In the genomic region with DNA sequence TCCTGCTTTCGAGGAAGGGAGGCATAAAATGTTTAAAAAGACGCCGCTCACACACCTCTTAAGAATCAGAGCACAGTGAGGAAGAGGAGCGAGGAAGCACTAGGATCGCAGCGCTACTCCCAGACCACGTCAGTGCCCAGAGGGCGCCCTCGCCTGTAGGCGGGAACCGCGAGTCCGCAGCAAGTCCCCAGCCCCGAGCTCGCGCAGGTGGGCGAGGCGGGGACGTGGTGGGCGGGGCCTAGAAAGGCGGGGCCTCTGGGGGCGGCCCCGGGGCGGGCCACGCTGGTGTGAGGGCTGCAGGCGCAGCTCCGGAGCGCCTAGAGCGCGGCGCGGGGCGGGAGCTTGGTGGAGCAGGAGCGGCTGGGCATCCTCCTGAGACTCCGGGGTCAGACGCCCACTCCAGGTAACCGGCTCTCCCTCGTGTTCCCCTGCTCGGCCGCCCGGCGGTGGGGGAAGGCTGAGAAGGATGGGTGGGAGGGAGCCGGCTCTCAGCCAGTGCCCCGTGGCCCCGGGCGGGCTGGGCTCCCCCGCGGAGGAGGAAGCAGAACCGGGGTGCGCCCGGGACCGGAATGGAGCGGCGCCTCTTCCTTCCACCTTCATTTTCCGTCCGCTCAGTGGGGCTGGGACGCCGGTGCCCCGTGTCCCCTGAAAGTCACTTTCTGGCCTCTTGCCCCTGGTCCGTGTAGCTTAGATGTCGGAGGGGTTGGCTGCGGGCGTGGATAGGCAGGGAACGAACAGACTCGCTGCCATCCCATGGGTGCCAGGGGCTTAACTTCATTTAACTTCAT, we compare ENCODE assay signal across 8 cellular contexts. TPM values are rescaled to one million over a fixed set of nuclear protein-coding genes. Genes with fewer than 3 reads are reported as not detected.
DNase-seq lines count a peak whose midpoint lies in the region; FAIRE-seq and TF ChIP-seq lines count a peak whose summit lies in the region.

A gene (plus strand): TSS at position 280 of the 788 bp plus-strand sequence. CDS start 43,200 bp downstream, outside the sequence.

- WGBS in H9 (ENCODE audit: extremely low coverage, insufficient read length, low lambda C conversion rate), result no CpG with 5 or more reads among the region's 65 CpGs
- WGBS in suprapubic skin, result 1% methylated on average over 45 of the region's 65 CpGs

- no peak within 1 kb of the TSS for H2BK120ac ChIP-seq in H9 (ENCODE audit: low read depth, low read length, poor library complexity, severe bottlenecking)

- no peak within 1 kb of the TSS for H2AK5ac ChIP-seq in H9 (ENCODE audit: insufficient read length, low read length)

- no peaks in the 10 kb centered on the region for H3K4me1 ChIP-seq in H9 (ENCODE audit: insufficient read depth, low read length)
- peaks cover 56% of the 10 kb centered on the region for H3K4me1 ChIP-seq in Loucy (ENCODE audit: insufficient read depth, low read length, poor library complexity, severe bottlenecking)
- peaks cover 49 to 51% of the 10 kb centered on the region in 2 experiments for H3K4me1 ChIP-seq in neutrophil (ENCODE audit: control insufficient read depth in 1 of 2, insufficient read depth in 1 of 2, low read depth in 1 of 2, low read length in 1 of 2)
- H3K4me1 ChIP-seq in suprapubic skin, result peaks cover 17% of the 10 kb centered on the region

- H2BK12ac ChIP-seq in H9 (ENCODE audit: insufficient read length, low read depth, low read length), result no peak within 1 kb of the TSS

- no peak within 1 kb of the TSS for H4K91ac ChIP-seq in H9 (ENCODE audit: insufficient read length, low read depth, low read length)

- no peak within 1 kb of the TSS for H2BK5ac ChIP-seq in H9 (ENCODE audit: insufficient read length, low read length)

- H4K5ac ChIP-seq in H9 (ENCODE audit: insufficient read length, low read depth, low read length), result no peak within 1 kb of the TSS

- no peak within 1 kb of the TSS for H4K8ac ChIP-seq in H9 (replicated peaks; ENCODE audit: insufficient read length, low read depth, low read length)

- no peak within 1 kb of the TSS for H3K4ac ChIP-seq in H9 (ENCODE audit: low read depth, low read length)

- no peaks in the 10 kb centered on the region for H3K79me2 ChIP-seq in H9 (ENCODE audit: insufficient read depth, low read length)
- H3K79me2 ChIP-seq in Loucy (ENCODE audit: insufficient read depth, low read length), result peaks cover 56% of the 10 kb centered on the region

- H3K27me3 Mint-ChIP-seq in H9 (ENCODE audit: low read depth), result peaks cover 3% of the 10 kb centered on the region; the same call in 1 of the 2 replicates

- no peak within 1 kb of the TSS for H2AFZ ChIP-seq in H9 (ENCODE audit: low read length)
- H2AFZ ChIP-seq in Loucy (ENCODE audit: low read length), result no peak within 1 kb of the TSS

- H3K4me2 ChIP-seq in H9 (ENCODE audit: insufficient read depth, insufficient read length, low read length) (peak within 1 kb of the TSS; percentile 78), Loucy (ENCODE audit: low read depth, low read length, poor library complexity, severe bottlenecking) (peak within 1 kb of the TSS; percentile 88)

- H2BK15ac ChIP-seq in H9 (ENCODE audit: low read depth, low read length), result no peak within 1 kb of the TSS

- no peak within 1 kb of the TSS for H3K56ac ChIP-seq in H9 (ENCODE audit: insufficient read length, low read depth, low read length)

- no peak for TF ChIP-seq EP300 in suprapubic skin (IDR thresholded peaks at IDR 0.05)

- H4K20me1 ChIP-seq in H9 (ENCODE audit: control insufficient read depth, insufficient read depth, insufficient read length), result no peaks in the 10 kb centered on the region
- peaks cover 48% of the 10 kb centered on the region for H4K20me1 ChIP-seq in Loucy (ENCODE audit: insufficient read depth, low read length, poor library complexity, severe bottlenecking)

- TF ChIP-seq POLR2A in suprapubic skin (IDR thresholded peaks at IDR 0.05), result no peak

- H3K79me1 ChIP-seq in H9 (ENCODE audit: insufficient read depth, low read depth, low read length, poor library complexity, severe bottlenecking), result no peaks in the 10 kb centered on the region

- H3K14ac ChIP-seq in H9 (ENCODE audit: insufficient read depth, low read length), result peak within 1 kb of the TSS; percentile 8; the same call in 1 of the 2 replicates

- peaks cover 27 to 34% of the 10 kb centered on the region in 2 experiments for H3K4me1 Mint-ChIP-seq in H9

- H3K9me3 ChIP-seq in H9 (ENCODE audit: control insufficient read depth, low read depth, low read length), result no peaks in the 10 kb centered on the region
- H3K9me3 ChIP-seq in Loucy (ENCODE audit: insufficient read depth, low read depth, low read length), result no peaks in the 10 kb centered on the region
- H3K9me3 ChIP-seq in neutrophil, result no peaks in the 10 kb centered on the region
- H3K9me3 ChIP-seq in suprapubic skin, result no peaks in the 10 kb centered on the region

- peaks cover 0 to 3% of the 10 kb centered on the region in 2 experiments; a peak in 2 of 5 replicates for H3K9me3 Mint-ChIP-seq in H9

- H3F3A ChIP-seq in Loucy (ENCODE audit: low read depth), result peaks cover 13% of the 10 kb centered on the region

- no peak within 1 kb of the TSS for H2BK20ac ChIP-seq in H9 (ENCODE audit: low read depth, low read length, poor library complexity, severe bottlenecking)

- H3K9ac ChIP-seq in H9 (ENCODE audit: extremely low read depth, insufficient read length, low read length) (peak within 1 kb of the TSS; percentile 34), Loucy (ENCODE audit: low read depth, low read length, poor library complexity, severe bottlenecking) (peak within 1 kb of the TSS; percentile 96)

- no peak within 1 kb of the TSS for H3K18ac ChIP-seq in H9 (ENCODE audit: insufficient read length, low read depth, low read length)

- TF ChIP-seq CTCF in H9 (conservative IDR thresholded peaks at IDR 0.05), result peak; percentile 57
- TF ChIP-seq CTCF in Loucy (conservative IDR thresholded peaks at IDR 0.05; ENCODE audit: low read length), result peak; percentile 65
- TF ChIP-seq CTCF in neutrophil (IDR thresholded peaks at IDR 0.05), result peak; percentile 24
- peak in 1 of 2 donors; percentile 11 for TF ChIP-seq CTCF in suprapubic skin (IDR thresholded peaks at IDR 0.05)

- H3T11ph ChIP-seq in H9 (ENCODE audit: low read length), result no peak within 1 kb of the TSS

- peaks cover 11% of the 10 kb centered on the region for H3K23me2 ChIP-seq in H9 (ENCODE audit: insufficient read length, low read depth, low read length, poor library complexity, severe bottlenecking)

- DNase-seq in GM03348 (ENCODE audit: low spot score) (peak; percentile 95), H9 (peak; percentile 98), SIG-M5 treated with dmso at 0.1 percent for 504 hours (lab: John Stamatoyannopoulos, UW; ENCODE audit: unreplicated experiment) (peak; percentile 79), frontal cortex (ENCODE audit: low spot score in 2 of 2) (peak; percentile 54 to 78), suprapubic skin (ENCODE audit: low spot score in 2 of 2) (peak; percentile 83 to 85)
- peak; percentile 84 for DNase-seq in activated gamma-delta T cell treated with anti-CD3 and anti-CD28 coated beads, Interleukin-2, amount 50 U/mL, for 16 hours (ENCODE audit: low read depth)

- H3K36me3 ChIP-seq in Loucy (ENCODE audit: insufficient read depth, low read length) (peaks cover 9% of the 10 kb centered on the region), neutrophil (peaks cover 4% of the 10 kb centered on the region), suprapubic skin (no peaks in the 10 kb centered on the region)

- peak within 1 kb of the TSS; percentile 12 to 54 (median 18); a peak in 3 of 7 replicates for H3K27ac Mint-ChIP-seq in H9

- H3K4me3 ChIP-seq in Loucy (ENCODE audit: low read length, poor library complexity, severe bottlenecking) (peak within 1 kb of the TSS; percentile 93), neutrophil (ENCODE audit: low read depth in 1 of 2, low read length in 1 of 2) (peak within 1 kb of the TSS; percentile 87 to 98), suprapubic skin (peak within 1 kb of the TSS; percentile 68)

- no peak for FAIRE-seq in frontal cortex (lab: Jason Lieb, UNC)

- no peak within 1 kb of the TSS for H3K23ac ChIP-seq in H9 (ENCODE audit: insufficient read length, low read depth, low read length)

- peak within 1 kb of the TSS; percentile 92 to 95 for H3K4me3 Mint-ChIP-seq in H9

- no peak within 1 kb of the TSS for H3K27ac ChIP-seq in H9 (ENCODE audit: insufficient read length, low read depth, low read length)
- peak within 1 kb of the TSS; percentile 85 for H3K27ac ChIP-seq in neutrophil
- H3K27ac ChIP-seq in suprapubic skin, result peak within 1 kb of the TSS; percentile 51

- H3K36me3 Mint-ChIP-seq in H9 (ENCODE audit: insufficient read depth in 1 of 3, low read depth in 3 of 3), result peaks cover 0 to 14% (median 14%) of the 10 kb centered on the region in 3 experiments; a peak in 5 of 7 replicates

- no peaks in the 10 kb centered on the region for H3K9me2 ChIP-seq in Loucy (replicated peaks; ENCODE audit: low read depth, low read length)

- H3K27me3 ChIP-seq in H9 (ENCODE audit: insufficient read depth, low read length) (peaks cover 3% of the 10 kb centered on the region; the same call in 1 of the 2 replicates), Loucy (ENCODE audit: insufficient read depth, low read length, poor library complexity, severe bottlenecking) (no peaks in the 10 kb centered on the region), neutrophil (no peaks in the 10 kb centered on the region), suprapubic skin (no peaks in the 10 kb centered on the region)

RNA-seq across cellular contexts. Expression of the gene that starts here (rescaled TPM):
- total RNA-seq in H9 (2021) (33.7 and 35.6 TPM in 2 replicates), frontal cortex (6.9 TPM), suprapubic skin (1 to 10 TPM; 1.0 to 7.9 (median 5.4) TPM)
